In genomic region chr22:35343664-35344550, GRCh38 we compare ENCODE assay signal across 21 cellular contexts. TPM values are rescaled to one million over a fixed set of nuclear protein-coding genes. Genes with fewer than 3 reads are reported as not detected.
DNase-seq lines count a peak whose midpoint lies in the region; ATAC-seq, FAIRE-seq and TF ChIP-seq lines count a peak whose summit lies in the region.
"Had no signal": no experiment of that assay in that cellular context is flagged by ENCODE, and none has a peak within 500 bp of the region (broad histone marks: within the 10 kb centered on the region; RNA-seq: fewer than 3 reads in every experiment).

No MANE protein-coding gene starts in this region.

- SMC1A ChIA-PET in GM12878 (lab: Charles Lee; ENCODE audit: uncharacterized antibody, unreplicated experiment), result interaction anchor here (1.0 to 2.0 kb wide), 2 partner anchors 71 to 239 kb away, joined by 3 to 8 read pairs; no protein-coding TSS in a partner anchor

- H3K4me1 ChIP-seq in IMR-90 (ENCODE audit: control insufficient read depth, insufficient read depth, low read length) (no peaks in the 10 kb centered on the region), GM12878 (ENCODE audit: control insufficient read depth, insufficient read depth, low read length) (peaks cover 7% of the 10 kb centered on the region), neuronal stem cell (ENCODE audit: control insufficient read depth in 2 of 2, insufficient read depth in 1 of 2, low read depth in 1 of 2, low read length in 2 of 2) (no peaks in the 10 kb centered on the region)

- H2BK5ac ChIP-seq in IMR-90 (ENCODE audit: low read depth, low read length, poor library complexity, severe bottlenecking), result peak overlapping the region; percentile 92
- no peak overlapping the region for H2BK5ac ChIP-seq in neuronal stem cell (ENCODE audit: low read length)

- TF ChIP-seq POLR2A in IMR-90 (IDR thresholded peaks at IDR 0.05; ENCODE audit: low read depth, low read length), result no peak
- TF ChIP-seq POLR2A in GM12878 (IDR thresholded peaks at IDR 0.05; ENCODE audit: low read depth, low read length), result 0 out of 2 replicates have a peak, but pooled peaks have one; percentile 10

- H3K4me3 ChIP-seq in IMR-90 (ENCODE audit: insufficient read depth, low read depth, low read length) (no peak overlapping the region), GM12878 (no peak overlapping the region), neuronal stem cell (ENCODE audit: low read length in 2 of 2) (peak overlapping the region in 1 of 2 donors; percentile 68)

- no peak overlapping the region for H3K56ac ChIP-seq in IMR-90 (ENCODE audit: extremely low read depth, insufficient read depth, low read length)

- H2AFZ ChIP-seq in IMR-90 (replicated peaks; ENCODE audit: low read length, poor library complexity) (no peak overlapping the region), GM12878 (ENCODE audit: control insufficient read depth, low read depth, low read length) (no peak overlapping the region), neuronal stem cell (ENCODE audit: low read length) (no peak overlapping the region)

- no peak overlapping the region for H2AK9ac ChIP-seq in IMR-90 (replicated peaks; ENCODE audit: low read depth, low read length, poor library complexity)

- H2AK5ac ChIP-seq in IMR-90 (ENCODE audit: low read depth, low read length), result no peak overlapping the region
- no peak overlapping the region for H2AK5ac ChIP-seq in neuronal stem cell (ENCODE audit: low read depth, low read length)

- no peak for TF ChIP-seq CTCF in IMR-90 (conservative IDR thresholded peaks at IDR 0.05; ENCODE audit: low read depth, low read length)
- TF ChIP-seq CTCF in GM12878 (IDR thresholded peaks at IDR 0.05 in 2 of 3, conservative IDR thresholded peaks at IDR 0.05 in 1 of 3; ENCODE audit: control insufficient read depth in 2 of 3, extremely low read depth in 1 of 3, insufficient read depth in 1 of 3, low read depth in 3 of 3, low read length in 3 of 3), result no peak

- no peak for TF ChIP-seq EP300 in GM12878 (IDR thresholded peaks at IDR 0.05; ENCODE audit: borderline replicate concordance in 1 of 2, control insufficient read depth in 1 of 2, low read depth in 2 of 2, low read length in 2 of 2)

- no peak overlapping the region for H4K5ac ChIP-seq in IMR-90 (ENCODE audit: low read depth, low read length)

- H3K79me2 ChIP-seq in GM12878 (ENCODE audit: control insufficient read depth, insufficient read depth, low read length), result no peaks in the 10 kb centered on the region

- FAIRE-seq in GM18507 (lab: Jason Lieb, UNC) (peak; percentile 45), GM12878 (lab: Jason Lieb, UNC) (peak; percentile 75)

- intact Hi-C loops in IMR-90 (cut with micrococcal nuclease), result no loop called here
- intact Hi-C loops in GM12878 (cut with micrococcal nuclease; ENCODE audit: unreplicated experiment), result no loop called here

- H3K9me3 ChIP-seq in IMR-90 (ENCODE audit: control insufficient read depth, insufficient read depth, low read length) (no peaks in the 10 kb centered on the region), GM12878 (replicated peaks; ENCODE audit: control insufficient read depth, insufficient read depth, low read length) (peaks cover 2% of the 10 kb centered on the region; the same call in 1 of the 3 replicates), neuronal stem cell (replicated peaks in 1 of 2; ENCODE audit: control insufficient read depth in 2 of 2, insufficient read depth in 1 of 2, low read depth in 1 of 2, low read length in 2 of 2) (peaks cover 0 to 6% of the 10 kb centered on the region in 2 donors)
- H3K9me3 ChIP-seq: SK-N-SH had no signal

- dilution Hi-C loops in IMR-90 (cut with HindIII; ENCODE audit: low sequenced_read_pairs, unreplicated experiment), result no loop called here

- H3K9ac ChIP-seq in IMR-90 (ENCODE audit: low read depth, low read length) (no peak overlapping the region), GM12878 (ENCODE audit: control insufficient read depth, insufficient read depth, low read length) (no peak overlapping the region), neuronal stem cell (ENCODE audit: low read depth, low read length, poor library complexity) (peak overlapping the region; percentile 73)
- H3K9ac ChIP-seq: SK-N-SH had no signal

- no peak overlapping the region for H2BK20ac ChIP-seq in IMR-90 (ENCODE audit: low read depth, low read length)

- H3K36me3 ChIP-seq in IMR-90 (ENCODE audit: control insufficient read depth, insufficient read depth, low read length) (peaks cover 54% of the 10 kb centered on the region), GM12878 (ENCODE audit: control insufficient read depth in 2 of 2, insufficient read depth in 2 of 2, low read length in 1 of 2) (peaks cover 5 to 13% of the 10 kb centered on the region in 2 experiments; a peak in 2 of 4 replicates), neuronal stem cell (replicated peaks in 1 of 2; ENCODE audit: control insufficient read depth in 2 of 2, insufficient read depth in 2 of 2, low read length in 2 of 2) (peaks cover 14 to 16% of the 10 kb centered on the region in 2 donors)

- H3K23ac ChIP-seq in IMR-90 (ENCODE audit: low read depth, low read length) (no peak overlapping the region), neuronal stem cell (ENCODE audit: low read depth, low read length, poor library complexity) (peak overlapping the region; percentile 76)

- WGBS in IMR-90 (ENCODE audit: extremely low coverage in 2 of 2, insufficient read length in 1 of 2), 2 experiments, result 94% methylated on average over 8 of the region's 26 CpGs; no CpG with 5 or more reads in 1 of the 2 experiments
- WGBS in GM12878 (ENCODE audit: insufficient coverage, insufficient replicate concordance, low lambda C conversion rate, missing lambda C conversion rate), result 89% methylated on average over 22 of the region's 26 CpGs
- 100% methylated on average over 1 of the region's 26 CpGs; no CpG with 5 or more reads in 1 of the 2 donors for WGBS in neuronal stem cell (ENCODE audit: extremely low coverage in 2 of 2, insufficient read length in 2 of 2, insufficient replicate concordance in 1 of 2), 2 donors

- H4K20me1 ChIP-seq in IMR-90 (ENCODE audit: insufficient read depth, low read length) (no peaks in the 10 kb centered on the region), GM12878 (ENCODE audit: control insufficient read depth, insufficient read depth) (no peaks in the 10 kb centered on the region)

- peaks cover 0 to 7% of the 10 kb centered on the region in 2 experiments; a peak in 1 of 4 replicates for H3K79me1 ChIP-seq in IMR-90 (ENCODE audit: low read depth in 1 of 2, low read length in 2 of 2)
- no peaks in the 10 kb centered on the region for H3K79me1 ChIP-seq in neuronal stem cell (ENCODE audit: low read depth, low read length)

- H4K91ac ChIP-seq in IMR-90 (ENCODE audit: insufficient read depth, low read depth, low read length) (no peak overlapping the region), neuronal stem cell (ENCODE audit: low read depth, low read length, poor library complexity) (no peak overlapping the region)

- no peak overlapping the region for H3K4me2 ChIP-seq in IMR-90 (ENCODE audit: low read depth, low read length)
- no peak overlapping the region for H3K4me2 ChIP-seq in GM12878 (ENCODE audit: control insufficient read depth, insufficient read depth)
- no peak overlapping the region for H3K4me2 ChIP-seq in neuronal stem cell (ENCODE audit: insufficient read depth, low read length, poor library complexity, severe bottlenecking)
- H3K4me2 ChIP-seq: SK-N-SH had no signal

- RAD21 ChIA-PET in GM12878 (lab: Charles Lee; ENCODE audit: unreplicated experiment), result no interaction called here

- H3K4ac ChIP-seq in IMR-90 (ENCODE audit: low read depth, low read length) (no peak overlapping the region), neuronal stem cell (ENCODE audit: low read length) (no peak overlapping the region)

- TSS peak; percentile 26 for BruUV-seq in IMR-90 (replicated peaks; lab: Mats Ljungman, UMichigan)
- no TSS peak for BruUV-seq in GM12878 (replicated peaks; lab: Mats Ljungman, UMichigan)

- H4K8ac ChIP-seq in IMR-90 (ENCODE audit: low read depth in 2 of 2, low read length in 2 of 2), result no peak overlapping the region
- H4K8ac ChIP-seq in neuronal stem cell (ENCODE audit: low read depth, low read length), result peak overlapping the region; percentile 19

- H2BK12ac ChIP-seq in neuronal stem cell (ENCODE audit: low read length), result no peak overlapping the region

- no peaks in the 10 kb centered on the region for H3K27me3 ChIP-seq in IMR-90 (ENCODE audit: control insufficient read depth, insufficient read depth, low read length)
- no peaks in the 10 kb centered on the region for H3K27me3 ChIP-seq in GM12878 (replicated peaks in 1 of 2; ENCODE audit: control insufficient read depth in 2 of 2, insufficient read depth in 2 of 2, low read length in 1 of 2)
- peaks cover 0 to 2% (median 0%) of the 10 kb centered on the region in 3 experiments for H3K27me3 ChIP-seq in neuronal stem cell (ENCODE audit: control insufficient read depth in 3 of 3, insufficient read depth in 3 of 3, low read depth in 1 of 3, low read length in 3 of 3)

- DNase-seq in GM18507 (ENCODE audit: extremely low spot score, insufficient read length, low read depth) (no peak), IMR-90 (no peak), GM12878 (ENCODE audit: low read depth, low spot score) (no peak), neuronal stem cell (ENCODE audit: low spot score) (no peak), SW 1271 (lab: John Stamatoyannopoulos, UW) (no peak), mucosa of gallbladder (ENCODE audit: low spot score) (no peak)
- DNase-seq: ACHN; AML-193; CD4-positive, CD25-positive, alpha-beta regulatory T cell; DMS153; GF-D8; NCI-H1105 treated with DMSO at 0.1 percent for 48 hours; NCI-H1694; NK-92 treated with Interleukin-12 subunit alpha and Interleukin-12 subunit beta, amount 100 ng/mL, for 24 hours; OCI-M1; SHP77; SK-N-SH; T-cell had no signal

- in situ Hi-C loops in IMR-90 (cut with MboI; ENCODE audit: low sequenced_read_pairs) (no loop called here), GM12878 (cut with MboI) (no loop called here)

- 0 out of 2 replicates have a peak, but pooled peaks cover 3% of the 10 kb centered on the region for H3K9me1 ChIP-seq in IMR-90 (ENCODE audit: insufficient read depth, low read length)

- H2BK120ac ChIP-seq in IMR-90 (ENCODE audit: low read depth, low read length) (no peak overlapping the region), neuronal stem cell (ENCODE audit: low read depth, low read length) (no peak overlapping the region)

- TF ChIP-seq RAD21 in IMR-90 (IDR thresholded peaks at IDR 0.05; ENCODE audit: low read length) (no peak), GM12878 (IDR thresholded peaks at IDR 0.05; ENCODE audit: insufficient read depth, low read depth, low read length) (no peak)

- ATAC-seq in IMR-90 (ENCODE audit: low read depth) (no peak), GM12878 (no peak), GM21723 (IDR thresholded peaks at IDR 0.05; ENCODE audit: unreplicated experiment) (no peak), GM18909 (IDR thresholded peaks at IDR 0.05; ENCODE audit: poor library complexity, unreplicated experiment) (no peak)
- ATAC-seq: T-cell had no signal

- H3K14ac ChIP-seq in IMR-90 (replicated peaks; ENCODE audit: low read depth, low read length), result no peak overlapping the region
- H3K14ac ChIP-seq in neuronal stem cell (ENCODE audit: low read length), result peak overlapping the region; percentile 14

- CTCF ChIA-PET in IMR-90 (lab: Yijun Ruan, JAX) (no interaction called here), GM12878 (lab: Yijun Ruan, JAX) (interaction anchor here (0.9 to 1.3 kb wide), 2 partner anchors 8 to 398 kb away, joined by 3 to 4 read pairs; no protein-coding TSS in a partner anchor)

- H2BK15ac ChIP-seq in IMR-90 (ENCODE audit: low read depth, low read length), result no peak overlapping the region
- no peak overlapping the region for H2BK15ac ChIP-seq in neuronal stem cell (ENCODE audit: low read length)

- H3K18ac ChIP-seq in IMR-90 (ENCODE audit: low read depth, low read length) (no peak overlapping the region), neuronal stem cell (ENCODE audit: low read length) (no peak overlapping the region)

- POLR2A ChIA-PET in IMR-90 (lab: Charles Lee; ENCODE audit: unreplicated experiment) (no interaction called here), GM12878 (lab: Charles Lee) (no interaction called here)

- no peak overlapping the region for H3K27ac ChIP-seq in IMR-90 (ENCODE audit: insufficient read depth, low read length)
- H3K27ac ChIP-seq in GM12878 (ENCODE audit: control insufficient read depth, insufficient read depth), result no peak overlapping the region
- H3K27ac ChIP-seq in neuronal stem cell (replicated peaks; ENCODE audit: low read length), result no peak overlapping the region
- H3K27ac ChIP-seq: HL-60 had no signal

RNA-seq across cellular contexts. Expression of gene HMOX1, which starts 37.0 kb away (rescaled TPM):
- 16.4 and 23.1 TPM in 2 replicates for total RNA-seq in IMR-90 (2012; rRNA removed)
- polyA plus RNA-seq in IMR-90 (2012; rRNA removed), result 49.9 and 50.5 TPM in 2 replicates
- polyA plus RNA-seq in IMR-90 (2012; cell fraction: cytosol; rRNA removed), result 82.4 and 91.3 TPM in 2 replicates
- 45.0 and 48.2 TPM in 2 replicates for polyA plus RNA-seq in IMR-90 (2012; cell fraction: nucleus; rRNA removed; ENCODE audit: low replicate concordance)
- 7.3 and 7.5 TPM in 2 replicates for total RNA-seq in GM12878 (2013; cell fraction: nucleolus; rRNA removed)
- total RNA-seq in GM12878 (2014; rRNA removed), result 17.5 and 24.1 TPM in 2 replicates
- total RNA-seq in GM12878 (2014; rRNA removed; fragmentation: Illumina TruSeq; extraction: Trizol), result 9.9 and 12.5 TPM in 2 replicates
- 20.2 and 21.9 TPM in 2 replicates for total RNA-seq in GM12878 (2021)
- 9.7 TPM for polyA plus RNA-seq in GM12878 (2011; ENCODE audit: low read depth)
- polyA plus RNA-seq in GM12878 (2011; rRNA removed), result 15.8 and 36.7 TPM in 2 replicates
- polyA plus RNA-seq in GM12878 (2011; cell fraction: cytosol; rRNA removed), result 55.4 and 56.2 TPM in 2 replicates
- polyA plus RNA-seq in GM12878 (2011; cell fraction: nucleus; rRNA removed), result 31.5 and 37.5 TPM in 2 replicates
- polyA plus RNA-seq in GM12878 (2012), result 9.3 and 19.2 TPM in 2 replicates
- 9.9 and 18.3 TPM in 2 replicates for polyA plus RNA-seq in GM12878 (2014; fragmentation: Illumina TruSeq; extraction: Trizol)
- polyA plus RNA-seq in GM12878 (2014; fragmentation: Nextera tagmentation; extraction: Ambion mirVana), result 1 to 10 TPM; 1.5 to 2.4 TPM
- 22.9 and 30.6 TPM in 2 replicates for polyA plus RNA-seq in GM12878 (2014; rRNA removed)
- 10 to 100 TPM; 16.9 to 19.3 TPM for polyA plus RNA-seq in GM12878 (2016; fragmentation: Nextera tagmentation; extraction: Ambion mirVana)
- polyA minus RNA-seq in GM12878 (2011; rRNA and poly(A)+ RNA removed), result 13.0 and 30.4 TPM in 2 replicates
- polyA minus RNA-seq in GM12878 (2011; cell fraction: cytosol; rRNA and poly(A)+ RNA removed), result 10.2 and 10.8 TPM in 2 replicates
- polyA minus RNA-seq in GM12878 (2011; cell fraction: nucleus; rRNA and poly(A)+ RNA removed), result 7.7 and 15.9 TPM in 2 replicates
- polyA plus RNA-seq in neuronal stem cell (2013, experiment 1 of 2), result 5.1 TPM
- 5.5 TPM for polyA plus RNA-seq in neuronal stem cell (2013, experiment 2 of 2)
- 41.1 TPM for total RNA-seq in mucosa of gallbladder
- total RNA-seq: CD4-positive, CD25-positive, alpha-beta regulatory T cell had no signal

RNA-seq across cellular contexts. Expression of gene TOM1, which starts 44.2 kb away (rescaled TPM):
- total RNA-seq in IMR-90 (2012; rRNA removed) (38.0 and 39.4 TPM in 2 replicates), GM12878 (2014; rRNA removed) (33.5 and 37.3 TPM in 2 replicates), GM12878 (2014; rRNA removed; fragmentation: Illumina TruSeq; extraction: Trizol) (17.3 and 18.2 TPM in 2 replicates), GM12878 (2021) (36.4 and 37.9 TPM in 2 replicates), mucosa of gallbladder (82.9 TPM)
- polyA plus RNA-seq in IMR-90 (2012; rRNA removed) (46.4 and 48.5 TPM in 2 replicates), GM12878 (2011; rRNA removed) (32.2 and 64.6 TPM in 2 replicates), GM12878 (2014; fragmentation: Illumina TruSeq; extraction: Trizol) (33.0 and 60.6 TPM in 2 replicates), GM12878 (2014; fragmentation: Nextera tagmentation; extraction: Ambion mirVana) (1 to 10 TPM; 2.2 to 2.9 TPM), GM12878 (2014; rRNA removed) (40.5 and 43.3 TPM in 2 replicates), GM12878 (2016; fragmentation: Nextera tagmentation; extraction: Ambion mirVana) (10 to 100 TPM; 50.4 to 53.6 TPM)
- 66.1 and 71.8 TPM in 2 replicates for polyA plus RNA-seq in IMR-90 (2012; cell fraction: cytosol; rRNA removed)
- polyA plus RNA-seq in IMR-90 (2012; cell fraction: nucleus; rRNA removed; ENCODE audit: low replicate concordance), result 54.4 and 68.2 TPM in 2 replicates
- total RNA-seq in GM12878 (2013; cell fraction: nucleolus; rRNA removed), result 124 and 147 TPM in 2 replicates
- 23.4 TPM for polyA plus RNA-seq in GM12878 (2011; ENCODE audit: low read depth)
- 77.4 and 79.3 TPM in 2 replicates for polyA plus RNA-seq in GM12878 (2011; cell fraction: cytosol; rRNA removed)
- 95.7 and 99.1 TPM in 2 replicates for polyA plus RNA-seq in GM12878 (2011; cell fraction: nucleus; rRNA removed)
- 31.1 and 35.7 TPM in 2 replicates for polyA plus RNA-seq in GM12878 (2012)
- 112 and 113 TPM in 2 replicates for polyA minus RNA-seq in GM12878 (2011; rRNA and poly(A)+ RNA removed)
- polyA minus RNA-seq in GM12878 (2011; cell fraction: cytosol; rRNA and poly(A)+ RNA removed), result 20.8 and 21.0 TPM in 2 replicates
- 51.9 and 56.4 TPM in 2 replicates for polyA minus RNA-seq in GM12878 (2011; cell fraction: nucleus; rRNA and poly(A)+ RNA removed)
- 16.6 TPM for polyA plus RNA-seq in neuronal stem cell (2013, experiment 1 of 2)
- polyA plus RNA-seq in neuronal stem cell (2013, experiment 2 of 2), result 17.0 TPM

RNA-seq across cellular contexts. Expression of gene MCM5, which starts 56.0 kb away (rescaled TPM):
- 53.6 and 58.6 TPM in 2 replicates for total RNA-seq in IMR-90 (2012; rRNA removed)
- polyA plus RNA-seq in IMR-90 (2012; rRNA removed), result 43.0 and 44.3 TPM in 2 replicates
- 24.6 and 31.4 TPM in 2 replicates for polyA plus RNA-seq in IMR-90 (2012; cell fraction: cytosol; rRNA removed)
- polyA plus RNA-seq in IMR-90 (2012; cell fraction: nucleus; rRNA removed; ENCODE audit: low replicate concordance), result 29.3 and 58.8 TPM in 2 replicates
- total RNA-seq in GM12878 (2013; cell fraction: nucleolus; rRNA removed), result 242 and 271 TPM in 2 replicates
- total RNA-seq in GM12878 (2014; rRNA removed), result 251 and 253 TPM in 2 replicates
- total RNA-seq in GM12878 (2014; rRNA removed; fragmentation: Illumina TruSeq; extraction: Trizol), result 84.6 and 100 TPM in 2 replicates
- total RNA-seq in GM12878 (2021), result 277 and 301 TPM in 2 replicates
- 32.5 TPM for polyA plus RNA-seq in GM12878 (2011; ENCODE audit: low read depth)
- polyA plus RNA-seq in GM12878 (2011; rRNA removed), result 97.8 and 186 TPM in 2 replicates
- 163 and 222 TPM in 2 replicates for polyA plus RNA-seq in GM12878 (2011; cell fraction: cytosol; rRNA removed)
- 384 and 412 TPM in 2 replicates for polyA plus RNA-seq in GM12878 (2011; cell fraction: nucleus; rRNA removed)
- 85.2 and 127 TPM in 2 replicates for polyA plus RNA-seq in GM12878 (2012)
- polyA plus RNA-seq in GM12878 (2014; fragmentation: Illumina TruSeq; extraction: Trizol), result 35.9 and 98.0 TPM in 2 replicates
- 10 to 100 TPM; 14.1 to 22.1 TPM for polyA plus RNA-seq in GM12878 (2014; fragmentation: Nextera tagmentation; extraction: Ambion mirVana)
- 142 and 197 TPM in 2 replicates for polyA plus RNA-seq in GM12878 (2014; rRNA removed)
- 100 to 1,000 TPM; 348 to 360 TPM for polyA plus RNA-seq in GM12878 (2016; fragmentation: Nextera tagmentation; extraction: Ambion mirVana)
- 280 and 293 TPM in 2 replicates for polyA minus RNA-seq in GM12878 (2011; rRNA and poly(A)+ RNA removed)
- polyA minus RNA-seq in GM12878 (2011; cell fraction: cytosol; rRNA and poly(A)+ RNA removed), result 86.7 and 136 TPM in 2 replicates
- polyA minus RNA-seq in GM12878 (2011; cell fraction: nucleus; rRNA and poly(A)+ RNA removed), result 114 and 175 TPM in 2 replicates
- 43.8 TPM for polyA plus RNA-seq in neuronal stem cell (2013, experiment 1 of 2)
- 41.6 TPM for polyA plus RNA-seq in neuronal stem cell (2013, experiment 2 of 2)
- 25.4 TPM for total RNA-seq in mucosa of gallbladder
